In the genomic region with DNA sequence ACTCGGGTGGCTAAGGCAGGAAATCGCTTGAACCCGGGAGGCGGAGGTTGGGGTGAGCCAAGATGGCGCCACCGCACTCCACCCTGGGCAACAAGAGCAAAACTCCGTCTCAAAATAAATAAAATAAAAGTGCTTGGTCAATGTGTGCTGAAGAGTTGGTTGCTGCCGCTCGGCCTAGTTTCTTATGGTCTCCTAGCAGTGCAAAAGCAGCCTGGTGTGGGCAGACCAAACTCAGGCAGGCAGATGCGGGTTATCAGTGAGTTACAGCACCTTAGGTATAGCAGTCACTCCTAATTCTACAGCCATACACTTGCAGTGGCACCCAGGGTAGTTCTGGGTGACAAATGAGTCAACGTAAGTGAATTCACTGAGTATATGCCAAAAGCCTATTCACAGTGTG, we compare ENCODE assay signal across 23 cellular contexts. TPM values are rescaled to one million over a fixed set of nuclear protein-coding genes. Genes with fewer than 3 reads are reported as not detected.
A peak's percentile ranks its signal among the peaks of the same experiment; 100 is the strongest.
DNase-seq lines count a peak whose midpoint lies in the region; ATAC-seq, FAIRE-seq and TF ChIP-seq lines count a peak whose summit lies in the region.
"Had no signal": no experiment of that assay in that cellular context is flagged by ENCODE, and none has a peak within 500 bp of the region (broad histone marks: within the 10 kb centered on the region; RNA-seq: fewer than 3 reads in every experiment).

No MANE protein-coding gene starts in this region.

- no peak overlapping the region for H3K9ac ChIP-seq in H1 (replicated peaks in 1 of 4; ENCODE audit: extremely low read depth in 1 of 4, low read depth in 3 of 4, low read length in 3 of 4)

- no peak for TF ChIP-seq POLR2A in H1 (IDR thresholded peaks at IDR 0.05; ENCODE audit: control extremely low read depth in 1 of 2, low read depth in 2 of 2, low read length in 2 of 2)
- TF ChIP-seq POLR2A in gastrocnemius medialis (IDR thresholded peaks at IDR 0.05): no peak

- no peak for TF ChIP-seq RAD21 in H1 (IDR thresholded peaks at IDR 0.05 in 1 of 2, conservative IDR thresholded peaks at IDR 0.05 in 1 of 2; ENCODE audit: low read depth in 2 of 2, low read length in 2 of 2)

- H3K56ac ChIP-seq in H1 (replicated peaks; ENCODE audit: insufficient read length, low read depth, low read length): no peak overlapping the region

- in situ Hi-C loops in gastrocnemius medialis (cut with MboI; ENCODE audit: low sequenced_read_pairs in 4 of 4): no loop called here

- WGBS in H1 (ENCODE audit: extremely low coverage in 1 of 2, insufficient coverage in 1 of 2, insufficient read length in 1 of 2, insufficient replicate concordance in 2 of 2, low coverage in 1 of 2, low lambda C conversion rate in 2 of 2, missing lambda C conversion rate in 1 of 2), 2 experiments: 96% methylated on average over 11 of the region's 11 CpGs; no CpG with 5 or more reads in 1 of the 2 experiments
- WGBS in aorta, 2 donors: 88 to 91% methylated on average over 11 of the region's 11 CpGs

- no peaks in the 10 kb centered on the region; the same call in 1 of the 2 replicates for H3K79me1 ChIP-seq in H1 (ENCODE audit: low read depth, low read length)

- H2BK15ac ChIP-seq in H1 (ENCODE audit: low read length): no peak overlapping the region

- no peak overlapping the region for H2BK120ac ChIP-seq in H1 (replicated peaks; ENCODE audit: low read depth, low read length)

- no peak for FAIRE-seq in H1 (lab: Jason Lieb, UNC)
- FAIRE-seq: GM12892, GM18507, H54 had no signal

- H3K4me1 ChIP-seq in right atrium auricular region (peaks cover 0 to 54% of the 10 kb centered on the region in 2 donors), H1 (replicated peaks in 1 of 4; ENCODE audit: control insufficient read depth in 3 of 4, insufficient read depth in 4 of 4, low read length in 3 of 4) (no peaks in the 10 kb centered on the region; a peak in 1 of 7 replicates), gastrocnemius medialis (peaks cover 61 to 68% of the 10 kb centered on the region in 2 donors), aorta (ENCODE audit: control insufficient read depth in 1 of 2, insufficient read depth in 2 of 2, low read length in 2 of 2) (peaks cover 7 to 14% of the 10 kb centered on the region in 2 donors)
- H3K4me1 ChIP-seq: Peyer's patch had no signal

- H4K5ac ChIP-seq in H1 (ENCODE audit: insufficient read length, low read depth, low read length): no peak overlapping the region

- no peak overlapping the region for H3K4me3 ChIP-seq in right atrium auricular region
- no peak overlapping the region for H3K4me3 ChIP-seq in H1 (ENCODE audit: extremely low read depth in 1 of 4, insufficient read depth in 2 of 4, low read depth in 3 of 4, low read length in 4 of 4)
- H3K4me3 ChIP-seq in gastrocnemius medialis: no peak overlapping the region
- no peak overlapping the region for H3K4me3 ChIP-seq in aorta (ENCODE audit: low read length in 2 of 2)
- H3K4me3 ChIP-seq: Peyer's patch had no signal

- intact Hi-C loops in Right ventricle myocardium superior (cut with DNase I): no loop called here
- intact Hi-C loops in gastrocnemius medialis (cut with DNase I; ENCODE audit: low total_unique reads): loop anchor here (10.0 kb wide), 1 partner anchor 1470 kb away; a partner anchor contains a TSS
- intact Hi-C loops in aorta (cut with DNase I): no loop called here

- H3K36me3 ChIP-seq in right atrium auricular region (peaks cover 49% of the 10 kb centered on the region), H1 (ENCODE audit: control insufficient read depth in 2 of 4, insufficient read depth in 4 of 4, low read length in 3 of 4) (peaks cover 22 to 52% (median 41%) of the 10 kb centered on the region in 4 experiments), gastrocnemius medialis (peaks cover 2 to 30% of the 10 kb centered on the region in 2 donors), aorta (ENCODE audit: control insufficient read depth in 1 of 2, insufficient read depth in 2 of 2, low read length in 1 of 2) (peaks cover 0 to 4% of the 10 kb centered on the region in 2 donors)

- TF ChIP-seq EP300 in H1 (IDR thresholded peaks at IDR 0.05; ENCODE audit: borderline replicate concordance in 1 of 2, low read depth in 2 of 2, low read length in 2 of 2): no peak

- H2AFZ ChIP-seq in H1 (ENCODE audit: low read length): no peak overlapping the region

- no peak overlapping the region for H2BK20ac ChIP-seq in H1 (ENCODE audit: low read length)

- no peak overlapping the region for H4K91ac ChIP-seq in H1 (replicated peaks; ENCODE audit: insufficient read length, low read length)

- no peak overlapping the region for H2BK5ac ChIP-seq in H1 (ENCODE audit: low read depth, low read length)

- H2BK12ac ChIP-seq in H1 (ENCODE audit: low read depth, low read length): no peak overlapping the region

- no peak for DNase-seq in right atrium auricular region (ENCODE audit: low spot score)
- no peak for DNase-seq in Right ventricle myocardium superior
- no peak for DNase-seq in H1 (ENCODE audit: low read depth in 1 of 2, low spot score in 2 of 2)
- DNase-seq in gastrocnemius medialis: no peak
- DNase-seq in aorta: peak in 1 of 2 donors; percentile 47
- no peak for DNase-seq in RPMI8226
- DNase-seq in putamen (ENCODE audit: low spot score): no peak
- DNase-seq in epidermal melanocyte (ENCODE audit: insufficient read length, low spot score): no peak
- DNase-seq: AML-193; Calu3; CD8-positive, alpha-beta memory T cell; DMS153; Kasumi-1; NCI-H1417; NCI-H187; NCI-H446; NCI-H526; Peyer's patch had no signal

- no peaks in the 10 kb centered on the region for H3K9me3 ChIP-seq in right atrium auricular region
- no peaks in the 10 kb centered on the region for H3K9me3 ChIP-seq in H1 (ENCODE audit: insufficient read depth in 2 of 2, low read depth in 1 of 2, low read length in 1 of 2)
- H3K9me3 ChIP-seq in gastrocnemius medialis: no peaks in the 10 kb centered on the region
- no peaks in the 10 kb centered on the region for H3K9me3 ChIP-seq in aorta (ENCODE audit: control insufficient read depth, low read length)
- H3K9me3 ChIP-seq: Peyer's patch had no signal

- H3K27me3 ChIP-seq in right atrium auricular region: no peaks in the 10 kb centered on the region
- H3K27me3 ChIP-seq in H1 (replicated peaks in 1 of 4; ENCODE audit: control insufficient read depth in 3 of 4, extremely low read depth in 1 of 4, insufficient read depth in 3 of 4, low read length in 3 of 4): no peaks in the 10 kb centered on the region
- no peaks in the 10 kb centered on the region for H3K27me3 ChIP-seq in gastrocnemius medialis
- H3K27me3 ChIP-seq in aorta (ENCODE audit: control insufficient read depth in 1 of 2, insufficient read depth in 2 of 2, low read length in 1 of 2): no peaks in the 10 kb centered on the region
- H3K27me3 ChIP-seq: Peyer's patch had no signal

- H3K27ac ChIP-seq in right atrium auricular region (peak overlapping the region; percentile 3 to 85), H1 (ENCODE audit: low read depth, low read length) (no peak overlapping the region), gastrocnemius medialis (peak overlapping the region; percentile 97 to 100 (median 98)), aorta (ENCODE audit: low read depth in 1 of 2, low read length in 2 of 2) (peak overlapping the region; percentile 8 to 21)
- H3K27ac ChIP-seq: C4-2B, Peyer's patch had no signal

- POLR2A ChIA-PET in H1 (lab: Charles Lee; ENCODE audit: partially characterized antibody): interaction anchor here (1.1 to 5.3 kb wide), 6 partner anchors 10 to 34 kb away, joined by 3 to 33 read pairs (median 13); no protein-coding TSS in a partner anchor

- no peak overlapping the region for H3K18ac ChIP-seq in H1 (ENCODE audit: extremely low read depth, low read length)

- ATAC-seq in Right ventricle myocardium superior (ENCODE audit: poor library complexity) (no peak), gastrocnemius medialis (no peak), aorta (ENCODE audit: low FRiP score) (no peak)
- ATAC-seq: Right ventricle myocardium inferior had no signal

- H2AK5ac ChIP-seq in H1 (ENCODE audit: low read depth, low read length): no peak overlapping the region

- TF ChIP-seq CTCF in right atrium auricular region (IDR thresholded peaks at IDR 0.05): no peak
- TF ChIP-seq CTCF in H1 (IDR thresholded peaks at IDR 0.05; ENCODE audit: control extremely low read depth in 1 of 3, insufficient read depth in 1 of 3, low read depth in 1 of 3, low read length in 3 of 3): no peak
- no peak for TF ChIP-seq CTCF in gastrocnemius medialis (IDR thresholded peaks at IDR 0.05 in 4 of 5, conservative IDR thresholded peaks at IDR 0.05 in 1 of 5)

- no peak overlapping the region for H3K4ac ChIP-seq in H1 (replicated peaks; ENCODE audit: insufficient read length, low read depth, low read length)

- H3K79me2 ChIP-seq in H1 (ENCODE audit: control insufficient read depth in 1 of 2, insufficient read depth in 2 of 2, low read length in 2 of 2): peaks cover 0 to 42% of the 10 kb centered on the region in 2 experiments; a peak in 3 of 4 replicates

- no peak overlapping the region for H3K4me2 ChIP-seq in H1 (ENCODE audit: insufficient read depth in 1 of 2, low read depth in 2 of 2, low read length in 2 of 2)

- no peaks in the 10 kb centered on the region for H3K23me2 ChIP-seq in H1 (ENCODE audit: low read depth, low read length)

- peaks cover 19 to 27% of the 10 kb centered on the region in 2 experiments for H4K20me1 ChIP-seq in H1 (replicated peaks in 1 of 2; ENCODE audit: control insufficient read depth in 1 of 2, insufficient read depth in 2 of 2, low read length in 2 of 2)

- no peak overlapping the region for H3K14ac ChIP-seq in H1 (ENCODE audit: insufficient read length)

- no peak overlapping the region for H3K23ac ChIP-seq in H1 (ENCODE audit: insufficient read length)

- CTCF ChIA-PET in H1 (lab: Charles Lee; ENCODE audit: partially characterized antibody): interaction anchor here (1.2 kb wide), 1 partner anchor 253 kb away, joined by 3 read pairs; no protein-coding TSS in a partner anchor

- H4K8ac ChIP-seq in H1 (ENCODE audit: extremely low read depth, insufficient read depth, low read length): no peak overlapping the region

RNA-seq across cellular contexts. Expression of a gene that starts 22.6 kb away (rescaled TPM):
- 1,000 to 10,000 TPM; 1,006 to 1,433 TPM for total RNA-seq in right atrium auricular region
- 2,459 TPM for total RNA-seq in Right ventricle myocardium superior
- total RNA-seq in H1 (2021; fragmentation: NEBNext Ultra II Directional; extraction: Animal tissue kit (Norgen Biotek cat#: 25700)): 165 and 194 TPM in 2 replicates
- 254 and 440 TPM in 2 replicates for polyA plus RNA-seq in H1 (2011; rRNA removed)
- polyA plus RNA-seq in H1 (2011; cell fraction: cytosol; rRNA removed): 140 TPM
- 158 TPM for polyA plus RNA-seq in H1 (2011; cell fraction: nucleus; rRNA removed)
- 103 to 239 TPM (median 205 TPM) in 4 replicates for polyA plus RNA-seq in H1 (2012, experiment 1 of 2)
- polyA plus RNA-seq in H1 (2012, experiment 2 of 2): 130 TPM
- 200 TPM for polyA plus RNA-seq in H1 (2013, experiment 1 of 2)
- 202 TPM for polyA plus RNA-seq in H1 (2013, experiment 2 of 2)
- 12.2 and 16.7 TPM in 2 replicates for polyA minus RNA-seq in H1 (2011; rRNA and poly(A)+ RNA removed)
- 52.6 TPM for polyA minus RNA-seq in H1 (2011; cell fraction: cytosol; rRNA and poly(A)+ RNA removed)
- polyA minus RNA-seq in H1 (2011; cell fraction: nucleus; rRNA and poly(A)+ RNA removed): 46.7 TPM
- 1,000 to 10,000 TPM; 1,878 to 2,898 (median 2,185) TPM for total RNA-seq in gastrocnemius medialis
- total RNA-seq in aorta: 1,000 to 10,000 TPM; 1,225 to 2,295 TPM
- polyA plus RNA-seq in aorta: 1,000 to 10,000 TPM in 1 of 2 donors, 100 to 1,000 TPM in 1; 742 to 1,817 TPM

RNA-seq across cellular contexts. Expression of a gene that starts 33.7 kb away (rescaled TPM):
- total RNA-seq in right atrium auricular region (100 to 1,000 TPM; 132 to 153 TPM), Right ventricle myocardium superior (219 TPM), gastrocnemius medialis (100 to 1,000 TPM; 119 to 262 (median 179) TPM), aorta (100 to 1,000 TPM; 104 to 121 TPM)
- total RNA-seq in H1 (2021; fragmentation: NEBNext Ultra II Directional; extraction: Animal tissue kit (Norgen Biotek cat#: 25700)): 241 and 244 TPM in 2 replicates
- polyA plus RNA-seq in H1 (2011; rRNA removed) (57.2 and 62.9 TPM in 2 replicates), aorta (10 to 100 TPM; 40.0 to 58.2 TPM)
- polyA plus RNA-seq in H1 (2011; cell fraction: cytosol; rRNA removed): 78.4 TPM
- polyA plus RNA-seq in H1 (2011; cell fraction: nucleus; rRNA removed): 44.9 TPM
- 133 to 194 TPM (median 144 TPM) in 4 replicates for polyA plus RNA-seq in H1 (2012, experiment 1 of 2)
- polyA plus RNA-seq in H1 (2012, experiment 2 of 2): 49.5 TPM
- 120 TPM for polyA plus RNA-seq in H1 (2013, experiment 1 of 2)
- 119 TPM for polyA plus RNA-seq in H1 (2013, experiment 2 of 2)
- 96.5 and 98.8 TPM in 2 replicates for polyA minus RNA-seq in H1 (2011; rRNA and poly(A)+ RNA removed)
- polyA minus RNA-seq in H1 (2011; cell fraction: cytosol; rRNA and poly(A)+ RNA removed): 105 TPM
- 54.5 TPM for polyA minus RNA-seq in H1 (2011; cell fraction: nucleus; rRNA and poly(A)+ RNA removed)
